In genomic region chr4:17574206-17574605, GRCh38 we compare ENCODE assay signal across 28 cellular contexts. TPM values are rescaled to one million over a fixed set of nuclear protein-coding genes. Genes with fewer than 3 reads are reported as not detected.
"Had no signal": no experiment of that assay in that cellular context is flagged by ENCODE, and none has a peak within 500 bp of the region (broad histone marks: within the 10 kb centered on the region; RNA-seq: fewer than 3 reads in every experiment).

No MANE protein-coding gene starts in this region.

- H3K27ac ChIP-seq: epithelial cell of prostate, esophagus muscularis mucosa, gastrocnemius medialis, heart right ventricle, left ventricle myocardium inferior, lower lobe of right lung, parathyroid adenoma, psoas muscle, skin epidermis, stomach, thoracic aorta, transverse colon had no signal

- DNase-seq: cortex of kidney; effector memory CD4-positive, alpha-beta T cell; gastrocnemius medialis; heart right ventricle; hypothalamus; immature natural killer cell; left ventricle myocardium inferior; lower lobe of right lung; midbrain; nucleus accumbens; psoas muscle; retina; stimulated activated CD4-positive, alpha-beta T cell treated with anti-CD3 and anti-CD28 coated beads, Interleukin-2, amount 100 ng/mL, for 24 hours; stimulated activated CD4-positive, alpha-beta T cell treated with anti-CD3 and anti-CD28 coated beads, Interleukin-4, amount 100 ng/mL, for 4 hours; stimulated activated naive CD4-positive, alpha-beta T cell; stomach; substantia nigra; transverse colon had no signal

- ATAC-seq: gastrocnemius medialis, heart right ventricle, lower lobe of right lung, psoas muscle, sciatic nerve had no signal

- H3K36me3 ChIP-seq: esophagus muscularis mucosa, gastrocnemius medialis, left ventricle myocardium inferior, lower lobe of right lung, stomach, thoracic aorta, transverse colon had no signal

- H3K4me3 ChIP-seq: esophagus muscularis mucosa, gastrocnemius medialis, heart right ventricle, left ventricle myocardium inferior, lower lobe of right lung, psoas muscle, skin epidermis, stomach, thoracic aorta, transverse colon had no signal

- H3K36me3 Mint-ChIP-seq: immature natural killer cell, memory B cell had no signal

- H3K4me3 Mint-ChIP-seq: central memory CD8-positive, alpha-beta T cell; memory B cell had no signal

- H3K27ac Mint-ChIP-seq: immature natural killer cell, memory B cell had no signal

- H3K27me3 ChIP-seq: esophagus muscularis mucosa, gastrocnemius medialis, heart right ventricle, stomach, transverse colon had no signal

- H3K9me3 ChIP-seq: esophagus muscularis mucosa, gastrocnemius medialis, heart right ventricle, left ventricle myocardium inferior, lower lobe of right lung, psoas muscle, stomach, thoracic aorta, transverse colon had no signal

- H3K9me3 Mint-ChIP-seq: central memory CD8-positive, alpha-beta T cell; immature natural killer cell; memory B cell had no signal

RNA-seq across cellular contexts. Expression of gene CLRN2, which starts 59.2 kb away (rescaled TPM):
- total RNA-seq: esophagus muscularis mucosa, fibroblast of villous mesenchyme, gastrocnemius medialis, heart right ventricle, left ventricle myocardium inferior, lower lobe of right lung, psoas muscle, sciatic nerve, stomach, thoracic aorta, transverse colon, urinary bladder had no signal
